In genomic region chr20:58851221-58851968, GRCh38 we compare ENCODE assay signal across 10 cellular contexts. TPM values are rescaled to one million over a fixed set of nuclear protein-coding genes. Genes with fewer than 3 reads are reported as not detected.
DNase-seq lines count a peak whose midpoint lies in the region; ATAC-seq and TF ChIP-seq lines count a peak whose summit lies in the region.
"Had no signal": no experiment of that assay in that cellular context is flagged by ENCODE, and none has a peak within 500 bp of the region (broad histone marks: within the 10 kb centered on the region; RNA-seq: fewer than 3 reads in every experiment).

No MANE protein-coding gene starts in this region.

- peaks cover 15 to 45% (median 30%) of the 10 kb centered on the region in 4 donors for H3K4me1 ChIP-seq in stomach
- H3K4me1 ChIP-seq: A549 had no signal

- TF ChIP-seq EP300 in stomach (IDR thresholded peaks at IDR 0.05), result no peak

- peaks cover 17% of the 10 kb centered on the region for H3K4me1 Mint-ChIP-seq in T-helper 1 cell treated with Interleukin-12 subunit alpha and Interleukin-12 subunit beta and Interleukin-4 antibody, amounts not matched to agents 30 μg/mL and 1 μg/mL, for 36 hours (ENCODE audit: low read depth)
- H3K4me1 Mint-ChIP-seq in activated T-helper 17 cell treated with anti-CD3 and anti-CD28 coated beads, Interleukin-2, amount 50 U/mL, for 72 hours, result peaks cover 18% of the 10 kb centered on the region

- peak; percentile 17 for ATAC-seq in activated T-helper 17 cell treated with anti-CD3 and anti-CD28 coated beads, Interleukin-2, amount 50 U/mL, for 72 hours (replicated peaks)
- ATAC-seq in HG03432 (IDR thresholded peaks at IDR 0.05; ENCODE audit: unreplicated experiment), result no peak

- H3K4me3 ChIP-seq in iPS-18c (ENCODE audit: insufficient read depth, low read depth, low read length), result peak overlapping the region; percentile 69
- H3K4me3 ChIP-seq in stomach, result peak overlapping the region; percentile 30 to 41 (median 37)

- H3K9me3 ChIP-seq in iPS-18c (ENCODE audit: control insufficient read depth, insufficient read depth, low read length) (peaks cover 2% of the 10 kb centered on the region), stomach (no peaks in the 10 kb centered on the region)
- H3K9me3 ChIP-seq: A549 had no signal

- peaks cover 74% of the 10 kb centered on the region for H3K27me3 Mint-ChIP-seq in T-helper 1 cell treated with Interleukin-12 subunit alpha and Interleukin-12 subunit beta and Interleukin-4 antibody, amounts not matched to agents 30 μg/mL and 1 μg/mL, for 36 hours (ENCODE audit: low read depth)
- H3K27me3 Mint-ChIP-seq in activated T-helper 17 cell treated with anti-CD3 and anti-CD28 coated beads, Interleukin-2, amount 50 U/mL, for 72 hours, result peaks cover 42% of the 10 kb centered on the region

- TF ChIP-seq CTCF in stomach (IDR thresholded peaks at IDR 0.05), result no peak

- intact Hi-C loops in stomach (cut with DNase I; ENCODE audit: low total_unique reads), result no loop called here

- peaks cover 8 to 99% (median 60%) of the 10 kb centered on the region in 3 donors for H3K27me3 ChIP-seq in stomach

- peak overlapping the region; percentile 91 for H3K4me3 Mint-ChIP-seq in T-helper 1 cell treated with Interleukin-12 subunit alpha and Interleukin-12 subunit beta and Interleukin-4 antibody, amounts not matched to agents 30 μg/mL and 1 μg/mL, for 36 hours
- H3K4me3 Mint-ChIP-seq in activated T-helper 17 cell treated with anti-CD3 and anti-CD28 coated beads, Interleukin-2, amount 50 U/mL, for 72 hours, result peak overlapping the region; percentile 84

- H3K36me3 Mint-ChIP-seq in T-helper 1 cell treated with Interleukin-12 subunit alpha and Interleukin-12 subunit beta and Interleukin-4 antibody, amounts not matched to agents 30 μg/mL and 1 μg/mL, for 36 hours (ENCODE audit: low read depth), result no peaks in the 10 kb centered on the region
- H3K36me3 Mint-ChIP-seq in activated T-helper 17 cell treated with anti-CD3 and anti-CD28 coated beads, Interleukin-2, amount 50 U/mL, for 72 hours (ENCODE audit: low read depth), result no peaks in the 10 kb centered on the region

- H3K27ac Mint-ChIP-seq in T-helper 1 cell treated with Interleukin-12 subunit alpha and Interleukin-12 subunit beta and Interleukin-4 antibody, amounts not matched to agents 30 μg/mL and 1 μg/mL, for 36 hours, result no peak overlapping the region
- peak overlapping the region; percentile 55 for H3K27ac Mint-ChIP-seq in activated T-helper 17 cell treated with anti-CD3 and anti-CD28 coated beads, Interleukin-2, amount 50 U/mL, for 72 hours

- TF ChIP-seq POLR2A in stomach (IDR thresholded peaks at IDR 0.05), result no peak

- DNase-seq in T-helper 1 cell, result no peak
- no peak for DNase-seq in stomach
- no peak for DNase-seq in NCI-H2081 treated with DMSO at 0.1 percent for 48 hours (lab: John Stamatoyannopoulos, UW)
- no peak for DNase-seq in midbrain (lab: John Stamatoyannopoulos, UW)

- H3K9me3 Mint-ChIP-seq in T-helper 1 cell treated with Interleukin-12 subunit alpha and Interleukin-12 subunit beta and Interleukin-4 antibody, amounts not matched to agents 30 μg/mL and 1 μg/mL, for 36 hours, result no peaks in the 10 kb centered on the region
- no peaks in the 10 kb centered on the region for H3K9me3 Mint-ChIP-seq in activated T-helper 17 cell treated with anti-CD3 and anti-CD28 coated beads, Interleukin-2, amount 50 U/mL, for 72 hours

- WGBS in stomach, 5 donors, result 42 to 61% (median 46%) methylated on average over 30 to 41 of the region's 41 CpGs

- H3K36me3 ChIP-seq in stomach, result no peaks in the 10 kb centered on the region

- H3K27ac ChIP-seq in stomach, result no peak overlapping the region
- H3K27ac ChIP-seq: A549, HL-60 had no signal

RNA-seq across cellular contexts. Expression of gene GNAS-AS1, which starts 0.7 kb away (rescaled TPM):
- 1 to 10 TPM; 1.0 to 1.3 TPM for total RNA-seq in activated T-helper 17 cell treated with anti-CD3 and anti-CD28 coated beads, Interleukin-2, amount 50 U/mL, for 72 hours
- 10 to 100 TPM in 1 of 5 donors, 1 to 10 TPM in 1, under 1 TPM in 1, not detected in 2; 0.92 to 45.5 (median 2.6) TPM for total RNA-seq in stomach
- polyA plus RNA-seq in stomach, result under 1 TPM in 1 of 3 donors, not detected in 2; 0.15 TPM
- polyA plus RNA-seq: A549 had no signal

RNA-seq across cellular contexts. Expression of gene GNAS, which starts 1.1 kb away (rescaled TPM):
- total RNA-seq in activated T-helper 17 cell treated with anti-CD3 and anti-CD28 coated beads, Interleukin-2, amount 50 U/mL, for 72 hours, result 100 to 1,000 TPM; 412 to 688 TPM
- 1,000 to 10,000 TPM in 1 of 5 donors, 100 to 1,000 TPM in 4; 306 to 1,010 (median 502) TPM for total RNA-seq in stomach
- 100 to 1,000 TPM; 794 to 911 (median 842) TPM for polyA plus RNA-seq in stomach
